19 cellular contexts compared by ENCODE assay signal in the genomic region with DNA sequence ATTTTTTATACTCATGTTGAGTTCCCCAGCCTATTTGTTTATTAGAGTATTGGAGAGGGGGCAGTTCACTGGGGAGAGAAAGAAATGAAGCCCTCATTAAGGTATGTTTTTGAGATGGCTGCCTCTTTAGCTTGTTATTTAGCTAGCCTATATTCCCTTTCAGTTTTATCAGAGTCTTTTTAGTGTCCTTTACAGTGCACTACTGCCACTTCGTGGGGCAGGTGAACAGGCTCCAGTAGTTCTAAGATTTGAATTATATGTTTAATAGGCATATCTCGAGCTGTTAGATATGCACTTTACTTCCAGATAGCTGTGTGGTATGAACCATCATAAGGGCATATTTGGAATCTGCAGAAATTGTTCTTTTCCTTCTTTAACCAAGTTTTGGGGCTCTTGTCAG.
DNase-seq lines count a peak whose midpoint lies in the region; ATAC-seq, FAIRE-seq and TF ChIP-seq lines count a peak whose summit lies in the region.
"Had no signal": no experiment of that assay in that cellular context is flagged by ENCODE, and none has a peak within 500 bp of the region (broad histone marks: within the 10 kb centered on the region; RNA-seq: fewer than 3 reads in every experiment).

No MANE protein-coding gene starts in this region.

- 16% methylated on average over 2 of the region's 2 CpGs for WGBS in A549 (ENCODE audit: missing lambda C conversion rate)

- CTCF ChIA-PET in A549 (lab: Yijun Ruan, JAX): no interaction called here

- no peak overlapping the region for H3K4me3 ChIP-seq in A549
- no peak overlapping the region for H3K4me3 ChIP-seq in LNCaP clone FGC (ENCODE audit: low read depth, low read length)
- no peak overlapping the region for H3K4me3 ChIP-seq in bronchial epithelial cell (ENCODE audit: low read depth, low read length)

- no peak overlapping the region for H3K4me2 ChIP-seq in A549

- no peak for TF ChIP-seq EP300 in A549 (IDR thresholded peaks at IDR 0.05)

- no peaks in the 10 kb centered on the region; the same call in 2 of the 3 replicates for H3K4me1 ChIP-seq in A549
- H3K4me1 ChIP-seq: Caco-2 had no signal

- TF ChIP-seq POLR2A in A549 (IDR thresholded peaks at IDR 0.05; ENCODE audit: low read length): no peak

- ATAC-seq in A549 (no peak), left lobe of liver (peak; percentile 31)
- ATAC-seq: HCT116 had no signal

- POLR2A ChIA-PET in A549 (lab: Yijun Ruan, JAX): no interaction called here

- intact Hi-C loops in posterior vena cava (cut with DNase I): no loop called here

- no peaks in the 10 kb centered on the region for H3K36me3 ChIP-seq in bronchial epithelial cell (ENCODE audit: control insufficient read depth, insufficient read depth, low read length)

- TF ChIP-seq CTCF in A549 (IDR thresholded peaks at IDR 0.05) (no peak), LNCaP clone FGC (IDR thresholded peaks at IDR 0.05; ENCODE audit: control insufficient read depth, extremely low read depth, insufficient read depth) (peak; percentile 40), bronchial epithelial cell (IDR thresholded peaks at IDR 0.05; ENCODE audit: insufficient read depth, low read length, severe bottlenecking) (peak; percentile 11)

- DNase-seq in A549 (ENCODE audit: low read depth in 1 of 2, low spot score in 1 of 2) (no peak), LNCaP clone FGC (ENCODE audit: low read depth) (no peak), bronchial epithelial cell (ENCODE audit: low read depth) (no peak), left lobe of liver (ENCODE audit: low spot score) (no peak), posterior vena cava (ENCODE audit: low spot score) (no peak), HUDEP-2 (lab: John Stamatoyannopoulos, UW; ENCODE audit: unreplicated experiment in 76 of 76) (no peak)
- DNase-seq in activated effector memory CD4-positive, alpha-beta T cell treated with Interleukin-2 at 50 U/mL for 16 hours: no peak
- DNase-seq: AML-193; Caco-2; CD4-positive, alpha-beta T cell; GOT3; H7; HFFc6 had no signal

- FAIRE-seq in A549 (lab: Jason Lieb, UNC) (no peak), bronchial epithelial cell (lab: Jason Lieb, UNC) (no peak)
- FAIRE-seq: A204.1, D721Med, G401.6, GM12891 had no signal

- H3K9me3 ChIP-seq in A549: no peaks in the 10 kb centered on the region
- H3K9me3 ChIP-seq: Caco-2 had no signal

- H3K27me3 ChIP-seq in bronchial epithelial cell (ENCODE audit: control insufficient read depth, insufficient read depth, low read length): no peaks in the 10 kb centered on the region

- H3K27ac ChIP-seq in A549: no peak overlapping the region
- H3K27ac ChIP-seq: C4-2B had no signal

- TF ChIP-seq RAD21 in A549 (conservative IDR thresholded peaks at IDR 0.05 in 1 of 2, IDR thresholded peaks at IDR 0.05 in 1 of 2): 0 out of 5 replicates have a peak, but pooled peaks have one; percentile 8 to 11

TF ChIP-seq in A549, 52 proteins besides CTCF, POLR2A, EP300 and RAD21:
- TF ChIP-seq ZSCAN20 (CRISPR knock-in tag; IDR thresholded peaks at IDR 0.05): no peak
- TF ChIP-seq FOSL2 (IDR thresholded peaks at IDR 0.05): no peak
- TF ChIP-seq FOSL2 (CRISPR knock-in tag; IDR thresholded peaks at IDR 0.05): no peak
- TF ChIP-seq ZNF302 (CRISPR knock-in tag; IDR thresholded peaks at IDR 0.05): no peak
- TF ChIP-seq, protein P1, sequence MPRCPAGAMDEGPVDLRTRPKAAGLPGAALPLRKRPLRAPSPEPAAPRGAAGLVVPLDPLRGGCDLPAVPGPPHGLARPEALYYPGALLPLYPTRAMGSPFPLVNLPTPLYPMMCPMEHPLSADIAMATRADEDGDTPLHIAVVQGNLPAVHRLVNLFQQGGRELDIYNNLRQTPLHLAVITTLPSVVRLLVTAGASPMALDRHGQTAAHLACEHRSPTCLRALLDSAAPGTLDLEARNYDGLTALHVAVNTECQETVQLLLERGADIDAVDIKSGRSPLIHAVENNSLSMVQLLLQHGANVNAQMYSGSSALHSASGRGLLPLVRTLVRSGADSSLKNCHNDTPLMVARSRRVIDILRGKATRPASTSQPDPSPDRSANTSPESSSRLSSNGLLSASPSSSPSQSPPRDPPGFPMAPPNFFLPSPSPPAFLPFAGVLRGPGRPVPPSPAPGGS (IDR thresholded peaks at IDR 0.05): no peak
- TF ChIP-seq ZFP36 (IDR thresholded peaks at IDR 0.05; ENCODE audit: borderline replicate concordance, partially characterized antibody): no peak
- TF ChIP-seq EHMT2 (IDR thresholded peaks at IDR 0.05; ENCODE audit: low read depth): no peak
- no peak for TF ChIP-seq RARB (CRISPR knock-in tag; IDR thresholded peaks at IDR 0.05)
- no peak for TF ChIP-seq NFE2L2 (conservative IDR thresholded peaks at IDR 0.05; ENCODE audit: low read length)
- no peak for TF ChIP-seq MAZ (IDR thresholded peaks at IDR 0.05; ENCODE audit: borderline replicate concordance, low read depth, low read length)
- TF ChIP-seq TFCP2L1 (CRISPR knock-in tag; IDR thresholded peaks at IDR 0.05): no peak
- no peak for TF ChIP-seq NR3C1 (IDR thresholded peaks at IDR 0.05)
- TF ChIP-seq JUN (IDR thresholded peaks at IDR 0.05): no peak
- TF ChIP-seq HEYL (CRISPR knock-in tag; IDR thresholded peaks at IDR 0.05): no peak
- no peak for TF ChIP-seq REST (IDR thresholded peaks at IDR 0.05)
- no peak for TF ChIP-seq GATA3 (IDR thresholded peaks at IDR 0.05; ENCODE audit: borderline replicate concordance)
- TF ChIP-seq PHF8 (IDR thresholded peaks at IDR 0.05; ENCODE audit: borderline replicate concordance, low read depth): no peak
- no peak for TF ChIP-seq FOSB (CRISPR knock-in tag; IDR thresholded peaks at IDR 0.05)
- no peak for TF ChIP-seq PBX3 (IDR thresholded peaks at IDR 0.05)
TF ChIP-seq in A549: peak in this region for 0.
